In genomic region chr2:119552902-119553301, GRCh38 we compare ENCODE assay signal across 33 cellular contexts. TPM values are rescaled to one million over a fixed set of nuclear protein-coding genes. Genes with fewer than 3 reads are reported as not detected.
"Had no signal": no experiment of that assay in that cellular context is flagged by ENCODE, and none has a peak within 500 bp of the region (broad histone marks: within the 10 kb centered on the region; RNA-seq: fewer than 3 reads in every experiment).

No MANE protein-coding gene starts in this region.

- H3K36me3 ChIP-seq: colonic mucosa, esophagus squamous epithelium, heart right ventricle, neural progenitor cell, prostate gland, right atrium auricular region, thoracic aorta, tibial nerve had no signal

- H3K4me2 ChIP-seq: neural progenitor cell, smooth muscle cell had no signal

- H3K4me3 Mint-ChIP-seq: dendritic cell treated with granulocyte-macrophage colony-stimulating factor and Interleukin-4, amounts not matched to agents 40 ng/mL and 50 ng/mL, for 4 days; endodermal cell; naive thymus-derived CD4-positive, alpha-beta T cell; nephron; neural progenitor cell; stimulated activated memory B cell treated with anti-CD40 and anti-IgM and Interleukin-4, amounts not matched to agents 10 μg/mL and 1 μg/mL and 100 μg/mL, for 72 hours had no signal

- FAIRE-seq: endothelial cell of umbilical vein, islet of Langerhans had no signal

- ATAC-seq: heart right ventricle; left colon; left ventricle myocardium superior; naive thymus-derived CD4-positive, alpha-beta T cell; sciatic nerve; stimulated activated memory B cell treated with anti-CD40 and anti-IgM and Interleukin-4, amounts not matched to agents 10 μg/mL and 1 μg/mL and 100 μg/mL, for 72 hours; stimulated activated naive CD8-positive, alpha-beta T cell treated with anti-CD3 and anti-CD28 coated beads, Interleukin-15, Interleukin-2, amounts not matched to agents 100 U/mL and 50 U/mL, for 24 hours had no signal

- H3K9me3 ChIP-seq: colonic mucosa, esophagus squamous epithelium, heart right ventricle, prostate gland, right atrium auricular region, thoracic aorta, tibial nerve had no signal

- H3K4me1 Mint-ChIP-seq: endodermal cell; naive thymus-derived CD4-positive, alpha-beta T cell; neural progenitor cell; stimulated activated memory B cell treated with anti-CD40 and anti-IgM and Interleukin-4, amounts not matched to agents 10 μg/mL and 1 μg/mL and 100 μg/mL, for 72 hours had no signal

- H3K4me1 ChIP-seq: colonic mucosa, heart right ventricle, neural progenitor cell, prostate gland, right atrium auricular region, tibial nerve had no signal

- H3K9ac ChIP-seq: neural progenitor cell had no signal

- H3K27ac ChIP-seq: colonic mucosa, esophagus squamous epithelium, heart right ventricle, neural progenitor cell, prostate gland, right atrium auricular region, thoracic aorta, tibial nerve had no signal

- H3K27me3 ChIP-seq: colonic mucosa, neural progenitor cell, right atrium auricular region, tibial nerve had no signal

- H3K36me3 Mint-ChIP-seq: naive thymus-derived CD4-positive, alpha-beta T cell; stimulated activated memory B cell treated with anti-CD40 and anti-IgM and Interleukin-4, amounts not matched to agents 10 μg/mL and 1 μg/mL and 100 μg/mL, for 72 hours had no signal

- H3K4me3 ChIP-seq: colonic mucosa, esophagus squamous epithelium, heart right ventricle, neural progenitor cell, prostate gland, right atrium auricular region, smooth muscle cell, thoracic aorta, tibial nerve had no signal

- H3K9me3 Mint-ChIP-seq: dendritic cell treated with granulocyte-macrophage colony-stimulating factor and Interleukin-4, amounts not matched to agents 40 ng/mL and 50 ng/mL, for 4 days; endodermal cell; naive thymus-derived CD4-positive, alpha-beta T cell; nephron; stimulated activated memory B cell treated with anti-CD40 and anti-IgM and Interleukin-4, amounts not matched to agents 10 μg/mL and 1 μg/mL and 100 μg/mL, for 72 hours had no signal

- H2AFZ ChIP-seq: neural progenitor cell had no signal

- H3K27ac Mint-ChIP-seq: dendritic cell treated with granulocyte-macrophage colony-stimulating factor and Interleukin-4, amounts not matched to agents 40 ng/mL and 50 ng/mL, for 4 days; endodermal cell; naive thymus-derived CD4-positive, alpha-beta T cell; neural progenitor cell; stimulated activated memory B cell treated with anti-CD40 and anti-IgM and Interleukin-4, amounts not matched to agents 10 μg/mL and 1 μg/mL and 100 μg/mL, for 72 hours had no signal

- DNase-seq: colonic mucosa; effector CD8-positive, alpha-beta T cell; endodermal cell; esophagus squamous epithelium; foreskin melanocyte; glutamatergic neuron; heart right ventricle; hippocampal formation; left colon; left ventricle myocardium superior; mammary epithelial cell; mesendoderm; midbrain; naive thymus-derived CD4-positive, alpha-beta T cell; stimulated activated CD4-positive, alpha-beta T cell treated with anti-CD3 and anti-CD28 coated beads, Interleukin-4, amount 100 ng/mL, for 4 hours; stimulated activated naive CD8-positive, alpha-beta T cell treated with anti-CD3 and anti-CD28 coated beads, Interleukin-15, Interleukin-2, amounts not matched to agents 100 U/mL and 50 U/mL, for 24 hours had no signal

RNA-seq across cellular contexts. Expression of gene CFAP221, which starts 8.7 kb away (rescaled TPM):
- total RNA-seq: colonic mucosa; endothelial cell of umbilical vein; epithelial cell of proximal tubule; left colon; mammary epithelial cell; naive thymus-derived CD4-positive, alpha-beta T cell had no signal
- polyA plus RNA-seq: mammary epithelial cell; naive thymus-derived CD4-positive, alpha-beta T cell had no signal

RNA-seq across cellular contexts. Expression of gene SCTR, which starts 28.6 kb away (rescaled TPM):
- total RNA-seq: chondrocyte; endothelial cell of umbilical vein; epithelial cell of proximal tubule; esophagus squamous epithelium; kidney epithelial cell; mammary epithelial cell; naive thymus-derived CD4-positive, alpha-beta T cell; osteoblast; prostate gland; right atrium auricular region; sciatic nerve; smooth muscle cell; thoracic aorta; tibial nerve; ureter had no signal
- polyA plus RNA-seq: endothelial cell of umbilical vein; mammary epithelial cell; naive thymus-derived CD4-positive, alpha-beta T cell; smooth muscle cell had no signal
